ENCODE assay signal across 8 cellular contexts in the genomic region with DNA sequence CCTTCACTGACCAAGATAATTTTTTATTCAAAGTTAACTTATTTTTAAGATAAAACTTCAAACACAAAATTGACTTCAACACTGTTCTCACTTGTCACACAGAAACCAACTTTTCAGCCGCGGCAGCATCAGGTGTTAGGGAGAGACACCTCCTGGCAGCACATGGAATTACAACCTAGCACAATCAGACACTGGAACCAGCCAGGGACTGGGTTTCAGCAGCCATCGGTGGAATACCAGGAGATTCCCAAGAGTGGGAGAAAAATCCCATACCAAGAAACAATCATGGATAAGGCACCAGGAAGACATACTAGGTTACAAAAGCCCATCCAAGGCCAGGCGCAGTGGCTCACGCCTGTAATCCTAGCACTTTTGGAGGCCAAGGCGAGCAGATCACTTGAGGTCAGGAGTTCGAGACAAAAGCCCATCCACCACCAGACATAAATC.
A peak's percentile ranks its signal among the peaks of the same experiment; 100 is the strongest.
DNase-seq lines count a peak whose midpoint lies in the region; ATAC-seq and TF ChIP-seq lines count a peak whose summit lies in the region.

No MANE protein-coding gene starts in this region.

- H3K9me3 Mint-ChIP-seq in Calu3 (ENCODE audit: low read depth, unreplicated experiment) = no peaks in the 10 kb centered on the region

- no peaks in the 10 kb centered on the region for H3K27me3 ChIP-seq in PC-9 (ENCODE audit: insufficient read depth, low read depth)
- peaks cover 34% of the 10 kb centered on the region for H3K27me3 ChIP-seq in neutrophil
- no peaks in the 10 kb centered on the region for H3K27me3 ChIP-seq in testis

- BruUV-seq in Calu3 (replicated peaks; lab: Mats Ljungman, UMichigan) (no TSS peak), PC-9 (replicated peaks; lab: Mats Ljungman, UMichigan) (no TSS peak)

- POLR2A ChIA-PET in PC-9 (lab: Charles Lee; ENCODE audit: unreplicated experiment) = no interaction called here

- no peak for TF ChIP-seq POLR2A in testis (IDR thresholded peaks at IDR 0.05)

- DNase-seq in Calu3 = peak; percentile 41
- DNase-seq in PC-9 = peak; percentile 33 to 65
- DNase-seq in activated T-cell treated with anti-CD3 and anti-CD28 coated beads, Interleukin-2, amount 50 U/mL, for 48 hours = peak; percentile 73 to 74
- DNase-seq in fibroblast of peridontal ligament (ENCODE audit: extremely low read depth) = peak; percentile 83
- DNase-seq in testis = peak; percentile 90

- H3K4me3 ChIP-seq in PC-9 (no peak overlapping the region), neutrophil (ENCODE audit: low read depth in 1 of 2, low read length in 1 of 2) (no peak overlapping the region), testis (no peak overlapping the region)

- no peaks in the 10 kb centered on the region for H3K79me2 ChIP-seq in PC-9 (ENCODE audit: low read depth)

- peaks cover 6% of the 10 kb centered on the region; the same call in 1 of the 2 replicates for H3F3A ChIP-seq in PC-9 (ENCODE audit: insufficient read depth, low read depth)

- WGBS in testis, 2 donors = 60 to 61% methylated on average over 7 of the region's 7 CpGs

- H3K27ac Mint-ChIP-seq in Calu3 (ENCODE audit: unreplicated experiment) = no peak overlapping the region

- H3K4me2 ChIP-seq in PC-9 = no peak overlapping the region

- no peaks in the 10 kb centered on the region for H3K9me3 ChIP-seq in PC-9 (ENCODE audit: insufficient read depth, low read depth)
- no peaks in the 10 kb centered on the region for H3K9me3 ChIP-seq in neutrophil
- H3K9me3 ChIP-seq in testis = no peaks in the 10 kb centered on the region

- TF ChIP-seq CTCF in Calu3 (IDR thresholded peaks at IDR 0.05; ENCODE audit: unreplicated experiment) (no peak), PC-9 (conservative IDR thresholded peaks at IDR 0.05) (peak; percentile 96), neutrophil (IDR thresholded peaks at IDR 0.05) (peak; percentile 86), testis (IDR thresholded peaks at IDR 0.05) (peak; percentile 92 to 95 (median 95))

- no peak overlapping the region for H3K4me3 Mint-ChIP-seq in Calu3 (ENCODE audit: low read depth, unreplicated experiment)

- H4K20me1 ChIP-seq in PC-9 (ENCODE audit: insufficient read depth) = no peaks in the 10 kb centered on the region

- H3K9me2 ChIP-seq in PC-9 (ENCODE audit: insufficient read depth) = no peaks in the 10 kb centered on the region

- no peaks in the 10 kb centered on the region for H3K4me1 Mint-ChIP-seq in Calu3 (ENCODE audit: low read depth, unreplicated experiment)

- no peaks in the 10 kb centered on the region for H3K27me3 Mint-ChIP-seq in Calu3 (ENCODE audit: unreplicated experiment)

- CTCF ChIA-PET in Calu3 (lab: Charles Lee) (no interaction called here), PC-9 (lab: Charles Lee) (interaction anchor here (1.2 kb wide), 1 partner anchor 216 kb away, joined by 6 read pairs; a partner anchor contains a TSS)

- ATAC-seq in HG03060 (IDR thresholded peaks at IDR 0.05; ENCODE audit: low read depth, unreplicated experiment) (peak; percentile 44), GM19023 (IDR thresholded peaks at IDR 0.05; ENCODE audit: unreplicated experiment) (no peak)

- no peaks in the 10 kb centered on the region for H3K36me3 Mint-ChIP-seq in Calu3 (ENCODE audit: insufficient read depth, unreplicated experiment)

- no peaks in the 10 kb centered on the region for H3K4me1 ChIP-seq in PC-9 (replicated peaks; ENCODE audit: insufficient read depth)
- H3K4me1 ChIP-seq in neutrophil (ENCODE audit: control insufficient read depth in 1 of 2, insufficient read depth in 1 of 2, low read depth in 1 of 2, low read length in 1 of 2) = peaks cover 0 to 11% of the 10 kb centered on the region in 2 experiments
- peaks cover 24% of the 10 kb centered on the region for H3K4me1 ChIP-seq in testis

- H2AFZ ChIP-seq in PC-9 = no peak overlapping the region

- intact Hi-C loops in Calu3 (cut with micrococcal nuclease; ENCODE audit: unreplicated experiment) (loop anchor here (10.0 kb wide), 1 partner anchor 214 kb away; a partner anchor contains a TSS), PC-9 (cut with micrococcal nuclease; ENCODE audit: unreplicated experiment) (loop anchor here (1.0 to 2.0 kb wide), 5 partner anchors 218 to 393 kb away; no protein-coding TSS in a partner anchor), testis (cut with DNase I; ENCODE audit: low total_unique reads) (loop anchor here (5.0 kb wide), 1 partner anchor 216 kb away; a partner anchor contains a TSS)

- no peak overlapping the region for H3K27ac ChIP-seq in PC-9
- H3K27ac ChIP-seq in neutrophil = no peak overlapping the region
- H3K27ac ChIP-seq in testis = no peak overlapping the region

- H3K36me3 ChIP-seq in PC-9 (ENCODE audit: low read depth) = no peaks in the 10 kb centered on the region
- no peaks in the 10 kb centered on the region for H3K36me3 ChIP-seq in neutrophil
- no peaks in the 10 kb centered on the region for H3K36me3 ChIP-seq in testis (ENCODE audit: low read depth, missing control alignments)
